Comparison of ENCODE assay signal across 26 cellular contexts in the genomic region with DNA sequence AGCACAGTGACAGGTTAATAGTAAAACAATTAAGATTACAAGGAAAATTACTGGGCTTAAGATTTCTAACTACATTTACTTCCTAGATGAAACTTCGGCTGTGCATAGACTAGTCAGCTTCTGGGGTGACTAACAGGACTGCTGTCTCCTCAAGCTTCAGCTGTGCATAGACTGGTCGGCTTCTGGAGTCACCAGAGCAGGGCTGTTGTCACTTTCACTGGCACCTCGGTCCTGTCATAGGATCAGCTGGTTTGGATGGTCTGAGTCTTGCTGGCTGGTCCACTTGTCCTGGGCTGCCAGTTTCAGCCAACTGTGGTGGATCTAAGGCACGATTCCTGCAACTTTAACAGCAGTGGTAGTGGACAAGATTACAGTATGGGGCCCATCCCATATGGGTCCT.
"Had no signal": no experiment of that assay in that cellular context is flagged by ENCODE, and none has a peak within 500 bp of the region (broad histone marks: within the 10 kb centered on the region; RNA-seq: fewer than 3 reads in every experiment).

No MANE protein-coding gene starts in this region.

- H3K4me3 ChIP-seq: dorsolateral prefrontal cortex, esophagus muscularis mucosa, lower lobe of right lung, mucosa of descending colon, sigmoid colon, smooth muscle cell, stomach, transverse colon, uterus had no signal

- H3K27ac ChIP-seq: dorsolateral prefrontal cortex, esophagus muscularis mucosa, lower lobe of right lung, sigmoid colon, stomach, transverse colon, uterus had no signal

- H3K27me3 ChIP-seq: dorsolateral prefrontal cortex, esophagus muscularis mucosa, sigmoid colon, stomach, transverse colon, uterus had no signal

- ATAC-seq: activated CD8-positive, alpha-beta T cell treated with anti-CD3 and anti-CD28 coated beads, Interleukin-2, amount 10 ng/mL, durations not matched to agents 7 days and 5 days; activated naive CD4-positive, alpha-beta T cell treated with anti-CD3 and anti-CD28 coated beads, Interleukin-2, amount 50 U/mL, for 72 hours; effector memory CD8-positive, alpha-beta T cell; lower lobe of right lung; mucosa of descending colon; stimulated activated memory B cell treated with anti-CD40 and anti-IgM and Interleukin-4, amounts not matched to agents 10 μg/mL and 1 μg/mL and 100 μg/mL, for 72 hours had no signal

- H3K4me2 ChIP-seq: smooth muscle cell had no signal

- H3K4me1 ChIP-seq: esophagus muscularis mucosa, lower lobe of right lung, sigmoid colon, stomach, transverse colon, uterus had no signal

- DNase-seq: activated CD4-positive, alpha-beta T cell treated with anti-CD3 and anti-CD28 coated beads for 1 hour; activated CD4-positive, alpha-beta T cell treated with anti-CD3 and anti-CD28 coated beads, Interleukin-2, amount 50 U/mL, for 1 hour; activated CD8-positive, alpha-beta T cell treated with anti-CD3 and anti-CD28 coated beads, Interleukin-2, amount 10 ng/mL, durations not matched to agents 7 days and 5 days; activated gamma-delta T cell treated with Interleukin-2 at 50 U/mL for 16 hours; activated T-cell treated with anti-CD3 and anti-CD28 coated beads, Interleukin-2, amount 50 U/mL, for 1 hour; aorta; central memory CD4-positive, alpha-beta T cell; dorsolateral prefrontal cortex; effector memory CD8-positive, alpha-beta T cell; lower lobe of right lung; mesendoderm; mucosa of descending colon; occipital lobe; sigmoid colon; stimulated activated CD4-positive, alpha-beta T cell treated with anti-CD3 and anti-CD28 coated beads, Interleukin-15, amount 100 ng/mL, for 24 hours; stomach; transverse colon; uterus had no signal

- H3K36me3 ChIP-seq: esophagus muscularis mucosa, lower lobe of right lung, sigmoid colon, stomach, transverse colon, uterus had no signal

- FAIRE-seq: endothelial cell of umbilical vein, frontal cortex, islet of Langerhans, TTC549 had no signal
